In genomic region chr5:103021310-103021709, GRCh38 we compare ENCODE assay signal across 10 cellular contexts.
DNase-seq lines count a peak whose midpoint lies in the region; ATAC-seq and TF ChIP-seq lines count a peak whose summit lies in the region.
"Had no signal": no experiment of that assay in that cellular context is flagged by ENCODE, and none has a peak within 500 bp of the region (broad histone marks: within the 10 kb centered on the region; RNA-seq: fewer than 3 reads in every experiment).

No MANE protein-coding gene starts in this region.

- TF ChIP-seq CTCF in HFF-Myc (IDR thresholded peaks at IDR 0.05; ENCODE audit: low read depth, low read length, missing control alignments) (no peak), fibroblast of mammary gland (conservative IDR thresholded peaks at IDR 0.05; ENCODE audit: control insufficient read depth, insufficient read depth, low read depth, low read length) (no peak)

- DNase-seq in HFF-Myc (ENCODE audit: extremely low read depth, low read depth) (peak; percentile 63), fibroblast of mammary gland (ENCODE audit: low read depth) (peak; percentile 81), NCI-H1694 (lab: John Stamatoyannopoulos, UW) (no peak), mesenteric fat pad (ENCODE audit: low spot score) (no peak), DMS114 treated with DMSO at 0.1 percent for 48 hours (lab: John Stamatoyannopoulos, UW; ENCODE audit: unreplicated experiment) (no peak)
- no peak for DNase-seq in activated CD4-positive, alpha-beta T cell treated with anti-CD3 and anti-CD28 coated beads for 48 hours
- DNase-seq: activated naive CD4-positive, alpha-beta T cell; DMS79 treated with DMSO at 0.1 percent for 48 hours had no signal

- peak; percentile 58 for ATAC-seq in GM18868 (IDR thresholded peaks at IDR 0.05; ENCODE audit: unreplicated experiment)
- peak; percentile 76 for ATAC-seq in HG03565 (IDR thresholded peaks at IDR 0.05; ENCODE audit: unreplicated experiment)

- H3K4me3 ChIP-seq in HFF-Myc (replicated peaks; ENCODE audit: low read depth, low read length) = no peak overlapping the region
- H3K4me3 ChIP-seq in fibroblast of mammary gland (ENCODE audit: control insufficient read depth, low read depth, low read length) = no peak overlapping the region

Comparison
In these comparisons a context has a peak if more than half of its experiments do, and no peak if none do; other contexts are left out.
1. DNase-seq: peak in HFF-Myc (single experiment) and fibroblast of mammary gland (single experiment); none in NCI-H1694 (single experiment), mesenteric fat pad (single experiment), activated CD4-positive, alpha-beta T cell treated with anti-CD3 and anti-CD28 coated beads for 48 hours (single experiment) and DMS114 treated with DMSO at 0.1 percent for 48 hours (single experiment).